Comparison of ENCODE assay signal across 10 cellular contexts in the genomic region with DNA sequence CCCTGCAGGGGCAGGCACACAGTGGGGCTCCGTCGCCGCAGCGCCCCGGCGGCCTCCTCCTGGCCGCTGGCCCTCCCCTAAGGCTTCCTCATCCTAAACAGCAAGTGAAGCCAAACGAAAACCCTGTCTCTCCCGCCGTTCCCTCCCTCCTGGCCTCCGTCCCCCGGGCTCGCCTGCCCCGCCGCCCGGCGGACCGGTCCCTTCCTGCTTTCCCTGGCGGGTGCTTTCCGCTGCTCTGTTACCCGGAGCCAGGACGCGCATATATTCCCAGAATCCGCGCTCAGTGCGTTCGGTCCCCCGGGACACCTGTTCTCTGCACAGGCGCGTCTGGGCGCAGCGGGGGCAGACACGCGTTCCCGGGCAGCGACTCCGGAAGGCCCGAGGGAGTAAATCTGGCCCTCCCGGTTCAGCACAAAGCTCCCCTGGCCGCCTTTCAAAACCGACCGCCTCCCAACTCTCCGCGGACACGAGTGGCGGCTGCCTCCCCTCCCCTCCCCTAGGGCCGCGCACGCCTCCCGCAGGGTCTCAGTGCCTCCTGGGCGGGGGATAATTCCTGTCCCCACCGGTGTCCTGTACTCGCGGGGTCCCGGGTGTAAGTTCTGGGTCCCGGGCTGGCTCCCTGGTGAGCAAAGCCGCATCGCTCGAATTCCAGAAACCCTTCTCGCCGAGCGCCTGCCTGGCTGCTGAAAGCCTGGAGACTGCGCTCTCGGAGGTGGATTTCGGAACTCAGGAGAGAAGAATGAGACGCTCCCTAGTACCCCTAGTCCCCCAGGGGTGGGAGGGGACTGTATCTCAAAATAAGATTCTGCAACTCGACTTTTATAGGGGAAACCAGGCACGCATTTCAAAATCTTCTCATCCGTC. TPM values are rescaled to one million over a fixed set of nuclear protein-coding genes. Genes with fewer than 3 reads are reported as not detected.
DNase-seq lines count a peak whose midpoint lies in the region; ATAC-seq, FAIRE-seq and TF ChIP-seq lines count a peak whose summit lies in the region.
"Had no signal": no experiment of that assay in that cellular context is flagged by ENCODE, and none has a peak within 500 bp of the region (broad histone marks: within the 10 kb centered on the region; RNA-seq: fewer than 3 reads in every experiment).

No MANE protein-coding gene starts in this region.

- TF ChIP-seq POLR2A in stomach (IDR thresholded peaks at IDR 0.05) = no peak
- no peak for TF ChIP-seq POLR2A in H54 (IDR thresholded peaks at IDR 0.05; ENCODE audit: low read depth, low read length)

- H3K4me1 ChIP-seq in left lung (peaks cover 6 to 16% of the 10 kb centered on the region in 2 donors), stomach (peaks cover 16 to 20% (median 19%) of the 10 kb centered on the region in 4 donors)

- intact Hi-C loops in left lung (cut with DNase I) (no loop called here), stomach (cut with DNase I; ENCODE audit: low total_unique reads) (no loop called here)

- H3K27ac ChIP-seq in left lung (no peak overlapping the region), stomach (no peak overlapping the region)

- no peak for TF ChIP-seq EP300 in stomach (IDR thresholded peaks at IDR 0.05)

- WGBS in stomach, 5 donors = 2 to 4% (median 2%) methylated on average over 48 to 69 of the region's 69 CpGs

- H3K36me3 ChIP-seq in left lung (no peaks in the 10 kb centered on the region), stomach (no peaks in the 10 kb centered on the region)

- ATAC-seq in left lung = peak; percentile 61
- ATAC-seq in activated CD4-positive, CD25-positive, alpha-beta regulatory T cell treated with anti-CD3 and anti-CD28 coated beads, Interleukin-2, amount 50 U/mL, for 24 hours = no peak

- no peak for FAIRE-seq in H54 (lab: Jason Lieb, UNC)

- H3K9me3 ChIP-seq in left lung = no peaks in the 10 kb centered on the region
- H3K9me3 ChIP-seq in stomach = no peaks in the 10 kb centered on the region

- H3K4me3 ChIP-seq in left lung = peak overlapping the region in 1 of 2 donors; percentile 27
- peak overlapping the region; percentile 36 to 47 (median 39) for H3K4me3 ChIP-seq in stomach

- DNase-seq in DMS53 (lab: John Stamatoyannopoulos, UW) (peak; percentile 36), DMS53 treated with DMSO at 0.1 percent for 48 hours (lab: John Stamatoyannopoulos, UW; ENCODE audit: unreplicated experiment) (no peak), dedifferentiated amniotic fluid mesenchymal stem cell (ENCODE audit: extremely low spot score) (peak; percentile 15), left lung (peak in 1 of 2 donors; percentile 75), stomach (no peak), H54 (ENCODE audit: insufficient read length, low spot score) (no peak), NCI-H187 (lab: John Stamatoyannopoulos, UW) (no peak)
- DNase-seq: 8988T; stimulated activated CD4-positive, alpha-beta T cell treated with anti-CD3 and anti-CD28 coated beads, Interleukin-4, amount 100 ng/mL, for 4 hours had no signal

- TF ChIP-seq CTCF in left lung (IDR thresholded peaks at IDR 0.05) (no peak), stomach (IDR thresholded peaks at IDR 0.05) (no peak)

- peaks cover 37 to 62% of the 10 kb centered on the region in 2 donors for H3K27me3 ChIP-seq in left lung
- H3K27me3 ChIP-seq in stomach = peaks cover 2 to 75% (median 44%) of the 10 kb centered on the region in 3 donors

RNA-seq across cellular contexts. Expression of gene CEP170B, which starts 21.4 kb away (rescaled TPM):
- total RNA-seq in left lung = 10 to 100 TPM; 35.1 to 42.3 TPM
- total RNA-seq in stomach = 100 to 1,000 TPM in 1 of 5 donors, 10 to 100 TPM in 4; 12.7 to 483 (median 46.1) TPM
- 10 to 100 TPM in 2 of 3 donors, 1 to 10 TPM in 1; 9.6 to 15.4 (median 13.2) TPM for polyA plus RNA-seq in stomach

RNA-seq across cellular contexts. Expression of gene ZBTB42, which starts 42.8 kb away (rescaled TPM):
- total RNA-seq in left lung (10 to 100 TPM in 1 of 2 donors, 1 to 10 TPM in 1; 9.9 to 12.1 TPM), stomach (10 to 100 TPM in 3 of 5 donors, 1 to 10 TPM in 2; 4.7 to 59.7 (median 13.2) TPM)
- 1 to 10 TPM; 4.6 to 7.9 (median 5.5) TPM for polyA plus RNA-seq in stomach

RNA-seq across cellular contexts. Expression of gene AKT1, which starts 48.1 kb away (rescaled TPM):
- 100 to 1,000 TPM; 173 to 176 TPM for total RNA-seq in left lung
- total RNA-seq in stomach = 100 to 1,000 TPM in 4 of 5 donors, 10 to 100 TPM in 1; 85.2 to 292 (median 119) TPM
- polyA plus RNA-seq in stomach = 100 to 1,000 TPM; 100 to 123 (median 107) TPM

Comparison
In these comparisons a context has a peak if more than half of its experiments do, and no peak if none do; other contexts are left out.
1. DNase-seq: peak in DMS53 (single experiment) and dedifferentiated amniotic fluid mesenchymal stem cell (single experiment); none in DMS53 treated with DMSO at 0.1 percent for 48 hours (single experiment), stomach (single experiment), H54 (single experiment) and NCI-H187 (0 of 2).